24 cellular contexts compared by ENCODE assay signal in the genomic region with DNA sequence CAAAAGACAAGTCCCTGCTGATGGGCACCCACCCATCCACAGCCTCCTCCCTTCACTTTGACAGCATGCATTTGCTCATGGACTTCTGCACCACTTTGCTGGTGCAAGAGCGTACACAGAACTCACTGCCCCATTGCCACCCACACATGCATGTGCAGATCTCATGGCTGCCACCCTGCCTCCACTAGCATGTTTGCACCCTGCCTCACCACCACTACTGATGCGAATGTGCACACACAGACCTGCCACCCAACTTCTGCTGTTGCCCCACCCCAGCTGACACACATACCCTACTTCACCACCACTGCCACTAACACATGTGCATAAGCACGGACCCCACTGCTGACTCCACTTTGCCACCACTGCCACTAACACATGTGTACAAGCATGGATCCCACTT.
"Had no signal": no experiment of that assay in that cellular context is flagged by ENCODE, and none has a peak within 500 bp of the region (broad histone marks: within the 10 kb centered on the region; RNA-seq: fewer than 3 reads in every experiment).

No MANE protein-coding gene starts in this region.

- H2AFZ ChIP-seq: hepatocyte had no signal

- H3K4me3 Mint-ChIP-seq: natural killer cell; neural crest cell; stimulated activated effector memory CD8-positive, alpha-beta T cell treated with anti-CD3 and anti-CD28 coated beads, Interleukin-12 subunit alpha, Interleukin-12 subunit beta, amount 100 ng/mL, for 72 hours had no signal

- H3K27ac Mint-ChIP-seq: natural killer cell; stimulated activated effector memory CD8-positive, alpha-beta T cell treated with anti-CD3 and anti-CD28 coated beads, Interleukin-12 subunit alpha, Interleukin-12 subunit beta, amount 100 ng/mL, for 72 hours had no signal

- H3K4me2 ChIP-seq: hepatocyte had no signal

- H3K4me3 ChIP-seq: coronary artery, esophagus muscularis mucosa, gastroesophageal sphincter, heart left ventricle, hepatocyte, left ventricle myocardium inferior, lower lobe of right lung, psoas muscle, sigmoid colon, stomach, tibial artery, vagina had no signal

- H3K79me2 ChIP-seq: hepatocyte had no signal

- H3K36me3 ChIP-seq: esophagus muscularis mucosa, gastroesophageal sphincter, heart left ventricle, left ventricle myocardium inferior, lower lobe of right lung, sigmoid colon, stomach, tibial artery, vagina had no signal

- H3K9me3 ChIP-seq: esophagus muscularis mucosa, gastroesophageal sphincter, left ventricle myocardium inferior, lower lobe of right lung, psoas muscle, sigmoid colon, tibial artery, vagina had no signal

- DNase-seq: dermis blood vessel endothelial cell; effector memory CD4-positive, alpha-beta T cell; foreskin keratinocyte; heart left ventricle; left colon; left ventricle myocardium inferior; lower lobe of right lung; natural killer cell; nucleus accumbens; right cardiac atrium; stimulated activated CD4-positive, alpha-beta T cell treated with anti-CD3 and anti-CD28 coated beads, Interleukin-2, amount 100 ng/mL, for 24 hours; stimulated activated CD4-positive, alpha-beta T cell treated with anti-CD3 and anti-CD28 coated beads, Interleukin-4, amount 100 ng/mL, for 24 hours; stimulated activated naive CD4-positive, alpha-beta T cell treated with Interleukin-2 at 50 U/mL for 16 hours; stomach; tibial artery had no signal

- H3K27me3 ChIP-seq: esophagus muscularis mucosa, foreskin keratinocyte, gastroesophageal sphincter, heart left ventricle, hepatocyte, sigmoid colon, stomach, tibial artery, vagina had no signal

- H3K4me1 ChIP-seq: esophagus muscularis mucosa, foreskin keratinocyte, gastroesophageal sphincter, heart left ventricle, left ventricle myocardium inferior, lower lobe of right lung, psoas muscle, sigmoid colon, stomach, tibial artery, vagina had no signal

- ATAC-seq: foreskin keratinocyte; gastroesophageal sphincter; left colon; lower lobe of right lung; natural killer cell; psoas muscle; right cardiac atrium; stimulated activated effector memory CD8-positive, alpha-beta T cell treated with anti-CD3 and anti-CD28 coated beads, Interleukin-12 subunit alpha, Interleukin-12 subunit beta, amount 100 ng/mL, for 72 hours had no signal

- H3K27ac ChIP-seq: coronary artery, esophagus muscularis mucosa, foreskin keratinocyte, gastroesophageal sphincter, heart left ventricle, hepatocyte, left ventricle myocardium inferior, lower lobe of right lung, psoas muscle, sigmoid colon, stomach, tibial artery, vagina had no signal

- H3K36me3 Mint-ChIP-seq: stimulated activated effector memory CD8-positive, alpha-beta T cell treated with anti-CD3 and anti-CD28 coated beads, Interleukin-12 subunit alpha, Interleukin-12 subunit beta, amount 100 ng/mL, for 72 hours had no signal

- H3K4me1 Mint-ChIP-seq: natural killer cell; stimulated activated effector memory CD8-positive, alpha-beta T cell treated with anti-CD3 and anti-CD28 coated beads, Interleukin-12 subunit alpha, Interleukin-12 subunit beta, amount 100 ng/mL, for 72 hours had no signal
